In the genomic region with DNA sequence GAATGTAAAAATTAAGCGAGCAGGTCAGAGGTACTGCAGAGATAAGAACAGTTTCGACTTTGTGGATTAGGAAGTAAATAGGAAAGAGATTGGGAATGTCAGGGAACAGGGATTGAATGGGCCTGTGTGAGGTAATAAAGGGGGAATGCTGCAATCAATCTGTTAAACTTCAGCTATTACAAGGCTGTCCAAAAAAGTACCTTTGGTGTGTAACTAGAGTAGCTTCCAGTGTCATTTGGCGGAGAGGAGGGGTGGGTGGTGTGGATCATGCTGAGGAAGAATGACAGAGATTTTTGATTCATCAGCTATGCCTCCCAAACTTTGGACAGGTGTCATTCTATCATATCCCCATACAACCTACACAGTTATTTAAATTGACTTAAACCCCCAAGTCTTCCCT, we compare ENCODE assay signal across 16 cellular contexts.
DNase-seq lines count a peak whose midpoint lies in the region; ATAC-seq and TF ChIP-seq lines count a peak whose summit lies in the region.
"Had no signal": no experiment of that assay in that cellular context is flagged by ENCODE, and none has a peak within 500 bp of the region (broad histone marks: within the 10 kb centered on the region; RNA-seq: fewer than 3 reads in every experiment).

No MANE protein-coding gene starts in this region.

- 22% methylated on average over 3 of the region's 3 CpGs for WGBS in right lobe of liver (ENCODE audit: insufficient coverage, low coverage, low lambda C conversion rate, missing lambda C conversion rate)

- in situ Hi-C loops in KBM-7 (cut with MboI; ENCODE audit: low pct_unique_long_range_greater_than_20kb, low sequenced_read_pairs) = no loop called here

- H3K9me2 ChIP-seq in PC-3 (replicated peaks; ENCODE audit: low read length) = no peaks in the 10 kb centered on the region

- H2AFZ ChIP-seq in PC-3 (ENCODE audit: low read length) = no peak overlapping the region

- H3K4me1 Mint-ChIP-seq in HFFc6 (ENCODE audit: low read depth) = peaks cover 39% of the 10 kb centered on the region
- H3K4me1 Mint-ChIP-seq: CD4-positive, alpha-beta memory T cell had no signal

- H3K36me3 Mint-ChIP-seq in HFFc6 (ENCODE audit: low read depth) = peaks cover 7% of the 10 kb centered on the region; the same call in 1 of the 2 replicates

- POLR2A ChIA-PET in PC-3 (lab: Charles Lee; ENCODE audit: unreplicated experiment) = interaction anchor here (0.7 to 1.0 kb wide), 3 partner anchors 15 to 16 kb away, joined by 3 read pairs; no protein-coding TSS in a partner anchor

- H3K79me2 ChIP-seq in PC-3 (ENCODE audit: low read length) = no peaks in the 10 kb centered on the region

- H3K27me3 Mint-ChIP-seq in HFFc6 (ENCODE audit: insufficient read depth) = peaks cover 4% of the 10 kb centered on the region
- H3K27me3 Mint-ChIP-seq: CD4-positive, alpha-beta memory T cell had no signal

- H3K36me3 ChIP-seq in PC-3 (ENCODE audit: low read depth, low read length) (peaks cover 4% of the 10 kb centered on the region; the same call in 1 of the 2 replicates), right lobe of liver (peaks cover 0 to 4% (median 0%) of the 10 kb centered on the region in 4 donors)
- H3K36me3 ChIP-seq: HAP-1 had no signal

- H3K9ac ChIP-seq in PC-3 (ENCODE audit: low read length) = no peak overlapping the region

- H3K4me3 ChIP-seq in PC-3 (ENCODE audit: low read length) = no peak overlapping the region
- no peak overlapping the region for H3K4me3 ChIP-seq in right lobe of liver
- H3K4me3 ChIP-seq: A549, HAP-1 had no signal

- H3K27me3 ChIP-seq in PC-3 (ENCODE audit: low read length) = no peaks in the 10 kb centered on the region
- no peaks in the 10 kb centered on the region for H3K27me3 ChIP-seq in right lobe of liver

- TF ChIP-seq CTCF in HFFc6 (IDR thresholded peaks at IDR 0.05) (no peak), PC-3 (conservative IDR thresholded peaks at IDR 0.05; ENCODE audit: low read depth, low read length) (no peak), right lobe of liver (IDR thresholded peaks at IDR 0.05) (no peak)

- H3K9me3 ChIP-seq in PC-3 (ENCODE audit: low read length) = no peaks in the 10 kb centered on the region
- H3K9me3 ChIP-seq in right lobe of liver = no peaks in the 10 kb centered on the region
- H3K9me3 ChIP-seq: HAP-1 had no signal

- no TSS peak for BruUV-seq in PC-3 (replicated peaks; lab: Mats Ljungman, UMichigan)

- no peak for ATAC-seq in PC-3
- peak; percentile 56 to 70 (median 68) for ATAC-seq in right lobe of liver
- ATAC-seq: A549 had no signal

- peak overlapping the region; percentile 65 for H3K4me2 ChIP-seq in PC-3 (ENCODE audit: low read length)
- H3K4me2 ChIP-seq: A549 had no signal

- intact Hi-C loops in PC-3 (cut with micrococcal nuclease) = no loop called here
- intact Hi-C loops in right lobe of liver (cut with DNase I) = no loop called here

- no peaks in the 10 kb centered on the region for H3F3A ChIP-seq in PC-3 (ENCODE audit: low read length, unreplicated experiment)

- DNase-seq in HFFc6 (no peak), PC-3 (no peak), right lobe of liver (peak in 1 of 3 donors; percentile 68), putamen (ENCODE audit: low spot score) (peak; percentile 53), NCI-H146 (lab: John Stamatoyannopoulos, UW) (no peak), DMS53 (lab: John Stamatoyannopoulos, UW) (no peak), KBM-7 (no peak)
- DNase-seq: 8988T; C1 segment of cervical spinal cord; Calu3; CD4-positive, alpha-beta memory T cell; COR-L47; DND-41; GOT3 had no signal

- peak; percentile 26 for TF ChIP-seq POLR2A in right lobe of liver (IDR thresholded peaks at IDR 0.05)

- peaks cover 4% of the 10 kb centered on the region; the same call in 1 of the 2 replicates for H3K9me3 Mint-ChIP-seq in HFFc6

- CTCF ChIA-PET in PC-3 (lab: Charles Lee) = interaction anchor here (0.6 kb wide), 1 partner anchor 38 kb away, joined by 3 read pairs; no protein-coding TSS in a partner anchor

- no peaks in the 10 kb centered on the region for H4K20me1 ChIP-seq in PC-3 (ENCODE audit: low read length)

- H3K27ac ChIP-seq in PC-3 (ENCODE audit: low read length) (peak overlapping the region; percentile 81), right lobe of liver (peak overlapping the region in 2 of 3 donors; percentile 46 to 59)

- no peak overlapping the region for H3K27ac Mint-ChIP-seq in HFFc6

- H3K4me1 ChIP-seq in PC-3 (ENCODE audit: insufficient read depth, low read length) (peaks cover 36% of the 10 kb centered on the region), right lobe of liver (peaks cover 0 to 26% (median 10%) of the 10 kb centered on the region in 4 donors)
- H3K4me1 ChIP-seq: HAP-1 had no signal

- H3K4me3 Mint-ChIP-seq in HFFc6 = peak overlapping the region; percentile 55; the same call in 1 of the 2 replicates
- H3K4me3 Mint-ChIP-seq: CD4-positive, alpha-beta memory T cell had no signal
